1 cellular context compared by ENCODE assay signal in the genomic region with DNA sequence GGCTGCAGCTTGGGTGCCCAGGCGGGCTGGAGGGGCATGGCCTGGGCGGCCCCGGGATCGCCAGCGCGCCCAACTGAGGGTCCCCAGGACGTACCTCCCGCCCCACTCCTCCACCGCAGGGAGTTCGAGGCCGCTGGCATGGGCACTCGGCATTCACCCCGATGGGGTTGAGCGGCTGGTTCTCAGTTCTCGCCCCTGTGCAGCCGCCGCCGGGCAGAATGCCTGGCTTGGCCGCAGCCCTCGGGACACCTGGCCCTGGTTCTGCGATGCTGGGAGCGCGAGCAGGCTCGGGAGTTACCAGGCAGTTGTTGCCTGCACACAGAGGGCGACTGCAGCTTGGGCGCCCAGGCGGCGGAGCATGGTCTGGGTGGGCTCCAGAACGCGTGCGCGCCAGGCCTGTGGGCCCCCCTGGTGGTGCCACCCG.
TF ChIP-seq lines count a peak whose summit lies in the region.

No MANE protein-coding gene starts in this region.

TF ChIP-seq in SK-N-SH treated with all-trans-retinoic acid at 6 μM for 48 hours, 23 proteins besides CTCF, POLR2A, EP300 and RAD21 (continued from another document):
- TF ChIP-seq, protein P1, sequence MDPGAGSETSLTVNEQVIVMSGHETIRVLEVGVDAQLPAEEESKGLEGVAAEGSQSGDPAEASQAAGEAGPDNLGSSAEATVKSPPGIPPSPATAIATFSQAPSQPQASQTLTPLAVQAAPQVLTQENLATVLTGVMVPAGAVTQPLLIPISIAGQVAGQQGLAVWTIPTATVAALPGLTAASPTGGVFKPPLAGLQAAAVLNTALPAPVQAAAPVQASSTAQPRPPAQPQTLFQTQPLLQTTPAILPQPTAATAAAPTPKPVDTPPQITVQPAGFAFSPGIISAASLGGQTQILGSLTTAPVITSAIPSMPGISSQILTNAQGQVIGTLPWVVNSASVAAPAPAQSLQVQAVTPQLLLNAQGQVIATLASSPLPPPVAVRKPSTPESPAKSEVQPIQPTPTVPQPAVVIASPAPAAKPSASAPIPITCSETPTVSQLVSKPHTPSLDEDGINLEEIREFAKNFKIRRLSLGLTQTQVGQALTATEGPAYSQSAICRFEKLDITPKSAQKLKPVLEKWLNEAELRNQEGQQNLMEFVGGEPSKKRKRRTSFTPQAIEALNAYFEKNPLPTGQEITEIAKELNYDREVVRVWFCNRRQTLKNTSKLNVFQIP (CRISPR knock-in tag; IDR thresholded peaks at IDR 0.05; ENCODE audit: borderline replicate concordance, low read depth): no peak
- TF ChIP-seq TCF4 (CRISPR knock-in tag; IDR thresholded peaks at IDR 0.05; ENCODE audit: borderline replicate concordance) (no peak), SNAI2 (CRISPR knock-in tag; IDR thresholded peaks at IDR 0.05) (no peak)
